Comparison of ENCODE assay signal across 17 cellular contexts in genomic region chr7:39461263-39461662, GRCh38.
"Had no signal": no experiment of that assay in that cellular context is flagged by ENCODE, and none has a peak within 500 bp of the region (broad histone marks: within the 10 kb centered on the region; RNA-seq: fewer than 3 reads in every experiment).

No MANE protein-coding gene starts in this region.

- H3K36me3 Mint-ChIP-seq: activated CD4-positive, alpha-beta memory T cell treated with anti-CD3 and anti-CD28 coated beads for 36 hours; activated naive CD4-positive, alpha-beta T cell treated with anti-CD3 and anti-CD28 coated beads, Interleukin-2, amount 50 U/mL, for 24 hours; natural killer cell; T-cell had no signal

- H3K27ac Mint-ChIP-seq: activated CD4-positive, alpha-beta memory T cell treated with anti-CD3 and anti-CD28 coated beads for 36 hours; activated naive CD4-positive, alpha-beta T cell treated with anti-CD3 and anti-CD28 coated beads, Interleukin-2, amount 50 U/mL, for 24 hours; natural killer cell; progenitor cell of endocrine pancreas; T-cell had no signal

- FAIRE-seq: frontal cortex had no signal

- H3K9me3 Mint-ChIP-seq: activated CD4-positive, alpha-beta memory T cell treated with anti-CD3 and anti-CD28 coated beads for 36 hours; activated naive CD4-positive, alpha-beta T cell treated with anti-CD3 and anti-CD28 coated beads, Interleukin-2, amount 50 U/mL, for 24 hours; activated T-cell treated with anti-CD3 and anti-CD28 coated beads, Interleukin-2, amount 50 U/mL, for 4 hours; natural killer cell; T-cell had no signal

- H3K27me3 Mint-ChIP-seq: progenitor cell of endocrine pancreas had no signal

- DNase-seq: activated CD4-positive, alpha-beta memory T cell treated with anti-CD3 and anti-CD28 coated beads for 36 hours; activated effector memory CD4-positive, alpha-beta T cell treated with Interleukin-2 at 50 U/mL for 16 hours; activated T-cell treated with anti-CD3 and anti-CD28 coated beads, Interleukin-2, amount 50 U/mL, for 4 hours; adrenal gland; central memory CD4-positive, alpha-beta T cell; colonic mucosa; islet precursor cell; mammary epithelial cell; natural killer cell; right lobe of liver; stimulated activated naive CD8-positive, alpha-beta T cell treated with anti-CD3 and anti-CD28 coated beads, Interleukin-15, Interleukin-2, amounts not matched to agents 100 U/mL and 50 U/mL, for 24 hours; T-cell; T1000; trophoblast cell had no signal

- H3K4me3 ChIP-seq: adrenal gland, colonic mucosa, right lobe of liver had no signal

- H3K4me3 Mint-ChIP-seq: activated CD4-positive, alpha-beta memory T cell treated with anti-CD3 and anti-CD28 coated beads for 36 hours; activated naive CD4-positive, alpha-beta T cell treated with anti-CD3 and anti-CD28 coated beads, Interleukin-2, amount 50 U/mL, for 24 hours; activated T-cell treated with anti-CD3 and anti-CD28 coated beads, Interleukin-2, amount 50 U/mL, for 4 hours; natural killer cell; T-cell had no signal
